Comparison of ENCODE assay signal across 1 cellular context in the genomic region with DNA sequence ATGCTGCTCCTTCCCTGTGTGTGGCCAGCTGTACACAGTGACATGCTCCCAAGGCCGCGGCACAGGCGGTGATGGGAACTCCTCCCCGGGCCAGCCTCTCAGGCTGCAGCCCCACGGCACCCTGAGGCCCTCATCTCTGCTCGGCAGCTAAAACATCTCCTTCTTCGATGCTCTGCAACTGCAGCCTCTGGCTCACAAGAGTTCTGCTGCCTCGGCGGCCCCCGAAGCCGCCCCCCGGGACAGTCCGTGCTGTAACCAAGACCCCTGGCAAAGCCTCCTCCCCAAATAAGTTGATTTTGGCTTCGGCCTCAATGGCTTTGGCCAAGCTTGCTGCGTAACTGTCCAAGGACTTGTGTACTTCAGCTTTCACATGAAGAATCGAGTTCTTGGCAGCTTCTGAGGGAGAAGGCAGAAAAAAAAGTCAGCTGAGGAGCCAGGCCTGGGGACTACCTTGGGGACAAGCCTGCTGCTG.
TF ChIP-seq lines count a peak whose summit lies in the region.

No MANE protein-coding gene starts in this region.

TF ChIP-seq in WTC11, 78 proteins besides CTCF, POLR2A, EP300 and RAD21 (continued from another document):
- TF ChIP-seq, protein P1, sequence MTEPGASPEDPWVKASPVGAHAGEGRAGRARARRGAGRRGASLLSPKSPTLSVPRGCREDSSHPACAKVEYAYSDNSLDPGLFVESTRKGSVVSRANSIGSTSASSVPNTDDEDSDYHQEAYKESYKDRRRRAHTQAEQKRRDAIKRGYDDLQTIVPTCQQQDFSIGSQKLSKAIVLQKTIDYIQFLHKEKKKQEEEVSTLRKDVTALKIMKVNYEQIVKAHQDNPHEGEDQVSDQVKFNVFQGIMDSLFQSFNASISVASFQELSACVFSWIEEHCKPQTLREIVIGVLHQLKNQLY (CRISPR knock-in tag; IDR thresholded peaks at IDR 0.05) = no peak
- TF ChIP-seq SMAD4 (CRISPR knock-in tag; IDR thresholded peaks at IDR 0.05) = no peak
- no peak for TF ChIP-seq EMX1 (CRISPR knock-in tag; IDR thresholded peaks at IDR 0.05)
- TF ChIP-seq PRRX2 (CRISPR knock-in tag; IDR thresholded peaks at IDR 0.05) = no peak
